ENCODE assay signal across 8 cellular contexts in genomic region chr7:55365680-55366460, GRCh38. TPM values are rescaled to one million over a fixed set of nuclear protein-coding genes. Genes with fewer than 3 reads are reported as not detected.
DNase-seq lines count a peak whose midpoint lies in the region; ATAC-seq and TF ChIP-seq lines count a peak whose summit lies in the region.

No MANE protein-coding gene starts in this region.

- H3K9ac ChIP-seq in SK-N-MC (ENCODE audit: insufficient read length) = peak overlapping the region; percentile 98

- H3K4me2 ChIP-seq in osteoblast (ENCODE audit: insufficient read depth, low read length) = peak overlapping the region; percentile 100

- H3K27me3 ChIP-seq in osteoblast (ENCODE audit: insufficient read depth, low read length) (no peaks in the 10 kb centered on the region), thoracic aorta (replicated peaks; ENCODE audit: insufficient read depth) (no peaks in the 10 kb centered on the region)

- H3K4me3 Mint-ChIP-seq in glutamatergic neuron (ENCODE audit: unreplicated experiment) = peak overlapping the region; percentile 91

- H3K9me3 ChIP-seq in SK-N-MC (ENCODE audit: low read depth, low read length) = no peaks in the 10 kb centered on the region
- H3K9me3 ChIP-seq in osteoblast (ENCODE audit: low read depth, low read length) = no peaks in the 10 kb centered on the region
- H3K9me3 ChIP-seq in thoracic aorta = no peaks in the 10 kb centered on the region

- TF ChIP-seq CTCF in GM10266 (IDR thresholded peaks at IDR 0.05; ENCODE audit: control insufficient read depth, insufficient read depth, low read depth, missing control alignments) (peak; percentile 33), glutamatergic neuron (IDR thresholded peaks at IDR 0.05; ENCODE audit: partially characterized antibody, unreplicated experiment) (no peak), osteoblast (IDR thresholded peaks at IDR 0.05; ENCODE audit: extremely low read depth, low read depth, low read length) (peak; percentile 6), thoracic aorta (IDR thresholded peaks at IDR 0.05) (peak; percentile 40)

- peaks cover 9% of the 10 kb centered on the region for H3K4me1 Mint-ChIP-seq in glutamatergic neuron (ENCODE audit: low read depth, unreplicated experiment)

- peaks cover 17% of the 10 kb centered on the region for H3K4me1 ChIP-seq in osteoblast (ENCODE audit: insufficient read depth, low read length)
- peaks cover 12 to 17% of the 10 kb centered on the region in 2 donors for H3K4me1 ChIP-seq in thoracic aorta (ENCODE audit: control insufficient read depth in 1 of 2, low read depth in 2 of 2)

- DNase-seq in GM10266 (ENCODE audit: extremely low spot score) = peak; percentile 96
- DNase-seq in NAMALWA (ENCODE audit: low spot score) = peak; percentile 97
- DNase-seq in SK-N-MC (ENCODE audit: low read depth, low spot score) = peak; percentile 59
- peak; percentile 94 to 97 for DNase-seq in activated naive CD4-positive, alpha-beta T cell treated with anti-CD3 and anti-CD28 coated beads, Interleukin-2, amount 50 U/mL, for 72 hours (ENCODE audit: low spot score in 2 of 2)
- peak; percentile 96 for DNase-seq in glutamatergic neuron
- DNase-seq in osteoblast (ENCODE audit: insufficient read length, low spot score, missing footprints) = peak; percentile 98
- DNase-seq in thoracic aorta (ENCODE audit: low spot score) = peak; percentile 73

- peaks cover 37% of the 10 kb centered on the region for H3K79me2 ChIP-seq in osteoblast (ENCODE audit: insufficient read depth, low read length)

- H3K4me3 ChIP-seq in SK-N-MC (peak overlapping the region; percentile 90), osteoblast (ENCODE audit: insufficient read depth, low read length) (peak overlapping the region; percentile 100), thoracic aorta (peak overlapping the region; percentile 97)

- peak overlapping the region; percentile 96 to 97 for H3K27ac Mint-ChIP-seq in activated naive CD4-positive, alpha-beta T cell treated with anti-CD3 and anti-CD28 coated beads, Interleukin-2, amount 50 U/mL, for 72 hours
- peak overlapping the region; percentile 98 for H3K27ac Mint-ChIP-seq in glutamatergic neuron (ENCODE audit: unreplicated experiment)

- H3K27me3 Mint-ChIP-seq in glutamatergic neuron (ENCODE audit: unreplicated experiment) = peaks cover 11% of the 10 kb centered on the region

- peaks cover 7 to 9% of the 10 kb centered on the region in 2 donors for H3K36me3 Mint-ChIP-seq in activated naive CD4-positive, alpha-beta T cell treated with anti-CD3 and anti-CD28 coated beads, Interleukin-2, amount 50 U/mL, for 72 hours
- no peaks in the 10 kb centered on the region for H3K36me3 Mint-ChIP-seq in glutamatergic neuron (ENCODE audit: unreplicated experiment)

- H4K20me1 ChIP-seq in osteoblast (ENCODE audit: insufficient read depth, low read length) = no peaks in the 10 kb centered on the region

- peak overlapping the region; percentile 97 for H2AFZ ChIP-seq in osteoblast (ENCODE audit: low read length)

- ATAC-seq in HG02571 (IDR thresholded peaks at IDR 0.05; ENCODE audit: unreplicated experiment) (peak; percentile 77), thoracic aorta (ENCODE audit: insufficient number of reproducible peaks, low FRiP score, low read depth) (peak; percentile 97)
- ATAC-seq in activated naive CD4-positive, alpha-beta T cell treated with anti-CD3 and anti-CD28 coated beads, Interleukin-2, amount 50 U/mL, for 72 hours = peak; percentile 84 to 86

- H3K36me3 ChIP-seq in SK-N-MC (ENCODE audit: insufficient read depth, low read length) (no peaks in the 10 kb centered on the region), osteoblast (ENCODE audit: insufficient read depth, low read length) (no peaks in the 10 kb centered on the region), thoracic aorta (no peaks in the 10 kb centered on the region)

- peak overlapping the region; percentile 96 for H3K27ac ChIP-seq in SK-N-MC
- H3K27ac ChIP-seq in osteoblast (ENCODE audit: low read depth, low read length) = peak overlapping the region; percentile 99
- peak overlapping the region; percentile 98 to 99 for H3K27ac ChIP-seq in thoracic aorta

- no peaks in the 10 kb centered on the region for H3K9me3 Mint-ChIP-seq in activated naive CD4-positive, alpha-beta T cell treated with anti-CD3 and anti-CD28 coated beads, Interleukin-2, amount 50 U/mL, for 72 hours
- peaks cover 19% of the 10 kb centered on the region for H3K9me3 Mint-ChIP-seq in glutamatergic neuron (ENCODE audit: unreplicated experiment)

RNA-seq across cellular contexts. Expression of gene LANCL2, which starts 0.7 kb away (rescaled TPM):
- 10 to 100 TPM in 1 of 2 donors, 1 to 10 TPM in 1; 5.4 to 11.7 TPM for total RNA-seq in activated naive CD4-positive, alpha-beta T cell treated with anti-CD3 and anti-CD28 coated beads, Interleukin-2, amount 50 U/mL, for 72 hours
- total RNA-seq in glutamatergic neuron (ENCODE audit: unreplicated experiment) = 24.1 TPM
- 17.4 and 19.2 TPM in 2 replicates for total RNA-seq in osteoblast
- total RNA-seq in thoracic aorta = 10 to 100 TPM in 1 of 2 donors, 1 to 10 TPM in 1; 6.6 to 11.4 TPM

Comparison
In these comparisons a context has a peak if more than half of its experiments do, and no peak if none do; other contexts are left out.
1. Peak in every context shown above with its lines: DNase-seq, ATAC-seq, H3K4me3 ChIP-seq and H3K27ac ChIP-seq.